In genomic region chr12:92509156-92509758, GRCh38 we compare ENCODE assay signal across 18 cellular contexts.
"Had no signal": no experiment of that assay in that cellular context is flagged by ENCODE, and none has a peak within 500 bp of the region (broad histone marks: within the 10 kb centered on the region; RNA-seq: fewer than 3 reads in every experiment).

No MANE protein-coding gene starts in this region.

- H3K27ac ChIP-seq: ascending aorta, cardiac muscle cell, left ventricle myocardium inferior, pancreas had no signal

- DNase-seq: activated CD4-positive, alpha-beta T cell treated with anti-CD3 and anti-CD28 coated beads for 1 hour; activated CD4-positive, alpha-beta T cell treated with anti-CD3 and anti-CD28 coated beads, Interleukin-2, amount 50 U/mL, for 4 hours; activated naive CD4-positive, alpha-beta T cell treated with anti-CD3 and anti-CD28 coated beads, Interleukin-2, amount 10 ng/mL, durations not matched to agents 7 days and 5 days; activated T-cell treated with anti-CD3 and anti-CD28 coated beads for 4 hours; endodermal cell; erythroblast; hippocampal formation; kidney; left ventricle myocardium inferior; naive thymus-derived CD8-positive, alpha-beta T cell; pancreas; stimulated activated CD4-positive, alpha-beta T cell treated with anti-CD3 and anti-CD28 coated beads, Interleukin-12 subunit alpha, Interleukin-12 subunit beta, amount 100 ng/mL, for 4 hours; stimulated activated CD4-positive, alpha-beta T cell treated with anti-CD3 and anti-CD28 coated beads, Interleukin-2, amount 100 ng/mL, for 24 hours had no signal

- H3K36me3 ChIP-seq: ascending aorta, cardiac muscle cell, left ventricle myocardium inferior, pancreas had no signal

- H3K36me3 Mint-ChIP-seq: stimulated activated effector memory CD8-positive, alpha-beta T cell treated with anti-CD3 and anti-CD28 coated beads, Interleukin-12 subunit alpha, Interleukin-12 subunit beta, amount 100 ng/mL, for 72 hours had no signal

- H3K27me3 ChIP-seq: ascending aorta, cardiac muscle cell, pancreas had no signal

- H3K4me3 ChIP-seq: ascending aorta, cardiac muscle cell, left ventricle myocardium inferior, pancreas had no signal

- H3K27ac Mint-ChIP-seq: activated naive CD4-positive, alpha-beta T cell treated with anti-CD3 and anti-CD28 coated beads, Interleukin-2, amount 10 ng/mL, durations not matched to agents 7 days and 5 days; activated T-helper 17 cell treated with anti-CD3 and anti-CD28 coated beads, Interleukin-2, amount 50 U/mL, for 72 hours; endodermal cell; memory B cell; stimulated activated effector memory CD8-positive, alpha-beta T cell treated with anti-CD3 and anti-CD28 coated beads, Interleukin-12 subunit alpha, Interleukin-12 subunit beta, amount 100 ng/mL, for 72 hours had no signal

- ATAC-seq: activated T-helper 17 cell treated with anti-CD3 and anti-CD28 coated beads, Interleukin-2, amount 50 U/mL, for 72 hours; naive thymus-derived CD8-positive, alpha-beta T cell; pancreas; stimulated activated effector memory CD8-positive, alpha-beta T cell treated with anti-CD3 and anti-CD28 coated beads, Interleukin-12 subunit alpha, Interleukin-12 subunit beta, amount 100 ng/mL, for 72 hours had no signal

- FAIRE-seq: kidney, pancreas had no signal

- H3K9me3 Mint-ChIP-seq: endodermal cell; stimulated activated effector memory CD8-positive, alpha-beta T cell treated with anti-CD3 and anti-CD28 coated beads, Interleukin-12 subunit alpha, Interleukin-12 subunit beta, amount 100 ng/mL, for 72 hours had no signal

- H3K4me3 Mint-ChIP-seq: activated naive CD4-positive, alpha-beta T cell treated with anti-CD3 and anti-CD28 coated beads, Interleukin-2, amount 10 ng/mL, durations not matched to agents 7 days and 5 days; activated T-helper 17 cell treated with anti-CD3 and anti-CD28 coated beads, Interleukin-2, amount 50 U/mL, for 72 hours; endodermal cell; memory B cell; naive thymus-derived CD8-positive, alpha-beta T cell; stimulated activated effector memory CD8-positive, alpha-beta T cell treated with anti-CD3 and anti-CD28 coated beads, Interleukin-12 subunit alpha, Interleukin-12 subunit beta, amount 100 ng/mL, for 72 hours had no signal

- H3K9me3 ChIP-seq: ascending aorta, left ventricle myocardium inferior, pancreas had no signal

- H3K27me3 Mint-ChIP-seq: activated naive CD4-positive, alpha-beta T cell treated with anti-CD3 and anti-CD28 coated beads, Interleukin-2, amount 10 ng/mL, durations not matched to agents 7 days and 5 days; activated T-helper 17 cell treated with anti-CD3 and anti-CD28 coated beads, Interleukin-2, amount 50 U/mL, for 72 hours; memory B cell; naive thymus-derived CD8-positive, alpha-beta T cell had no signal
